ENCODE assay signal across 10 cellular contexts in genomic region chr1:160429125-160429551, GRCh38. TPM values are rescaled to one million over a fixed set of nuclear protein-coding genes. Genes with fewer than 3 reads are reported as not detected.
DNase-seq lines count a peak whose midpoint lies in the region; ATAC-seq and TF ChIP-seq lines count a peak whose summit lies in the region.
"Had no signal": no experiment of that assay in that cellular context is flagged by ENCODE, and none has a peak within 500 bp of the region (broad histone marks: within the 10 kb centered on the region; RNA-seq: fewer than 3 reads in every experiment).

No MANE protein-coding gene starts in this region.

- H3K4me1 Mint-ChIP-seq in activated CD4-positive, alpha-beta memory T cell treated with anti-CD3 and anti-CD28 coated beads, Interleukin-2, amount 10 ng/mL, durations not matched to agents 7 days and 5 days, result peaks cover 56% of the 10 kb centered on the region
- H3K4me1 Mint-ChIP-seq in naive thymus-derived CD4-positive, alpha-beta T cell, result peaks cover 32 to 79% (median 68%) of the 10 kb centered on the region in 7 donors

- CTCF ChIA-PET in activated CD4-positive, alpha-beta memory T cell treated with anti-CD3 and anti-CD28 coated beads, Interleukin-2, amount 10 ng/mL, durations not matched to agents 7 days and 5 days (lab: Charles Lee), result interaction anchor here (0.7 to 5.1 kb wide), 23 partner anchors 9 to 252 kb away, joined by 3 to 81 read pairs (median 4); partner anchors contain the start of gene SLAMF6
- CTCF ChIA-PET in naive thymus-derived CD4-positive, alpha-beta T cell (lab: Charles Lee), result interaction anchor here (1.0 to 3.6 kb wide), 13 partner anchors 10 to 371 kb away, joined by 3 to 63 read pairs (median 5); no protein-coding TSS in a partner anchor
- CTCF ChIA-PET in RWPE1 (lab: Yijun Ruan, JAX), result interaction anchor here (0.7 to 1.4 kb wide), 4 partner anchors 12 to 181 kb away, joined by 5 to 9 read pairs (median 6); no protein-coding TSS in a partner anchor

- H3K4me3 ChIP-seq in naive thymus-derived CD4-positive, alpha-beta T cell (ENCODE audit: low read length), result peak overlapping the region; percentile 1
- H3K4me3 ChIP-seq: adrenal gland had no signal

- H3K9me3 Mint-ChIP-seq in activated CD4-positive, alpha-beta memory T cell treated with anti-CD3 and anti-CD28 coated beads, Interleukin-2, amount 10 ng/mL, durations not matched to agents 7 days and 5 days, result peaks cover 6% of the 10 kb centered on the region
- peaks cover 0 to 9% (median 1%) of the 10 kb centered on the region in 11 donors for H3K9me3 Mint-ChIP-seq in naive thymus-derived CD4-positive, alpha-beta T cell

- peak overlapping the region; percentile 68 for H3K27ac ChIP-seq in naive thymus-derived CD4-positive, alpha-beta T cell (ENCODE audit: low read depth, low read length)
- H3K27ac ChIP-seq in RWPE1, result no peak overlapping the region

- H3K36me3 ChIP-seq in naive thymus-derived CD4-positive, alpha-beta T cell (ENCODE audit: control insufficient read depth in 2 of 3, insufficient read depth in 3 of 3, low read length in 3 of 3), result no peaks in the 10 kb centered on the region
- H3K36me3 ChIP-seq: adrenal gland had no signal

- TF ChIP-seq CTCF in GM10266 (IDR thresholded peaks at IDR 0.05; ENCODE audit: control insufficient read depth, insufficient read depth, low read depth, missing control alignments) (no peak), RWPE1 (conservative IDR thresholded peaks at IDR 0.05; ENCODE audit: low read depth) (no peak)

- POLR2A ChIA-PET in activated CD4-positive, alpha-beta memory T cell treated with anti-CD3 and anti-CD28 coated beads, Interleukin-2, amount 10 ng/mL, durations not matched to agents 7 days and 5 days (lab: Charles Lee), result interaction anchor here (0.8 to 3.1 kb wide), 11 partner anchors 8 to 211 kb away, joined by 3 to 20 read pairs (median 5); partner anchors contain the start of genes CD84 and DCAF8
- POLR2A ChIA-PET in naive thymus-derived CD4-positive, alpha-beta T cell (lab: Charles Lee), result interaction anchor here (0.8 to 2.4 kb wide), 7 partner anchors 15 to 188 kb away, joined by 3 to 17 read pairs (median 4); no protein-coding TSS in a partner anchor
- POLR2A ChIA-PET in RWPE1 (lab: Yijun Ruan, JAX; ENCODE audit: low non-redundant PET), result no interaction called here

- intact Hi-C loops in naive thymus-derived CD4-positive, alpha-beta T cell (cut with micrococcal nuclease), result loop anchor here (1.0 to 5.0 kb wide), 11 partner anchors 8 to 246 kb away; no protein-coding TSS in a partner anchor

- peak; percentile 18 for DNase-seq in GM10266 (ENCODE audit: extremely low spot score)
- DNase-seq in activated CD4-positive, alpha-beta memory T cell treated with anti-CD3 and anti-CD28 coated beads, Interleukin-2, amount 10 ng/mL, durations not matched to agents 7 days and 5 days, result peak; percentile 24
- peak in 1 of 9 donors; percentile 29 for DNase-seq in naive thymus-derived CD4-positive, alpha-beta T cell
- no peak for DNase-seq in RPMI8226
- DNase-seq in DMS 273 (lab: John Stamatoyannopoulos, UW; ENCODE audit: unreplicated experiment), result no peak
- DNase-seq in RWPE1 (ENCODE audit: low spot score), result no peak
- DNase-seq in activated gamma-delta T cell treated with Interleukin-2 at 50 U/mL for 16 hours, result no peak
- DNase-seq: NCI-H1930 had no signal

- peaks cover 56 to 59% of the 10 kb centered on the region in 2 donors for H3K4me1 ChIP-seq in naive thymus-derived CD4-positive, alpha-beta T cell (ENCODE audit: control insufficient read depth in 2 of 2, insufficient read depth in 2 of 2, low read length in 2 of 2)

- peak overlapping the region; percentile 80 for H3K27ac Mint-ChIP-seq in activated CD4-positive, alpha-beta memory T cell treated with anti-CD3 and anti-CD28 coated beads, Interleukin-2, amount 10 ng/mL, durations not matched to agents 7 days and 5 days
- peak overlapping the region; percentile 84 to 99 (median 91) for H3K27ac Mint-ChIP-seq in naive thymus-derived CD4-positive, alpha-beta T cell

- H3K9me3 ChIP-seq in naive thymus-derived CD4-positive, alpha-beta T cell (ENCODE audit: control insufficient read depth in 2 of 3, low read length in 3 of 3), result no peaks in the 10 kb centered on the region
- H3K9me3 ChIP-seq: adrenal gland had no signal

- H3K4me3 Mint-ChIP-seq in activated CD4-positive, alpha-beta memory T cell treated with anti-CD3 and anti-CD28 coated beads, Interleukin-2, amount 10 ng/mL, durations not matched to agents 7 days and 5 days, result peak overlapping the region; percentile 6
- H3K4me3 Mint-ChIP-seq in naive thymus-derived CD4-positive, alpha-beta T cell, result peak overlapping the region in 9 of 10 donors; percentile 21 to 74 (median 62)

- H3K27me3 Mint-ChIP-seq in activated CD4-positive, alpha-beta memory T cell treated with anti-CD3 and anti-CD28 coated beads, Interleukin-2, amount 10 ng/mL, durations not matched to agents 7 days and 5 days, result no peaks in the 10 kb centered on the region
- H3K27me3 Mint-ChIP-seq in naive thymus-derived CD4-positive, alpha-beta T cell, result no peaks in the 10 kb centered on the region

- peak; percentile 5 for ATAC-seq in GM21737 (IDR thresholded peaks at IDR 0.05; ENCODE audit: unreplicated experiment)
- peak; percentile 30 for ATAC-seq in naive thymus-derived CD4-positive, alpha-beta T cell

- peaks cover 7% of the 10 kb centered on the region for H3K36me3 Mint-ChIP-seq in activated CD4-positive, alpha-beta memory T cell treated with anti-CD3 and anti-CD28 coated beads, Interleukin-2, amount 10 ng/mL, durations not matched to agents 7 days and 5 days (ENCODE audit: low read depth)
- peaks cover under 1 to 11% (median under 1%) of the 10 kb centered on the region in 5 donors for H3K36me3 Mint-ChIP-seq in naive thymus-derived CD4-positive, alpha-beta T cell

- no peaks in the 10 kb centered on the region for H3K27me3 ChIP-seq in naive thymus-derived CD4-positive, alpha-beta T cell (ENCODE audit: control insufficient read depth in 2 of 2, insufficient read depth in 2 of 2, low read length in 2 of 2)
- H3K27me3 ChIP-seq: adrenal gland had no signal

RNA-seq across cellular contexts. Expression of gene VANGL2, which starts 28.8 kb away (rescaled TPM):
- total RNA-seq in activated CD4-positive, alpha-beta memory T cell treated with anti-CD3 and anti-CD28 coated beads, Interleukin-2, amount 10 ng/mL, durations not matched to agents 7 days and 5 days, result not detected
- under 1 TPM in 2 of 5 experiments, not detected in 3; 0.05 to 0.13 TPM for total RNA-seq in naive thymus-derived CD4-positive, alpha-beta T cell
- not detected for polyA plus RNA-seq in naive thymus-derived CD4-positive, alpha-beta T cell

Comparison
In these comparisons a context has a peak if more than half of its experiments do, and no peak if none do; other contexts are left out.
1. DNase-seq: peak in GM10266 (single experiment) and activated CD4-positive, alpha-beta memory T cell treated with anti-CD3 and anti-CD28 coated beads, Interleukin-2, amount 10 ng/mL, durations not matched to agents 7 days and 5 days (single experiment); none in RPMI8226 (single experiment), DMS 273 (single experiment), RWPE1 (single experiment) and activated gamma-delta T cell treated with Interleukin-2 at 50 U/mL for 16 hours (single experiment).